ENCODE assay signal across 15 cellular contexts in the genomic region with DNA sequence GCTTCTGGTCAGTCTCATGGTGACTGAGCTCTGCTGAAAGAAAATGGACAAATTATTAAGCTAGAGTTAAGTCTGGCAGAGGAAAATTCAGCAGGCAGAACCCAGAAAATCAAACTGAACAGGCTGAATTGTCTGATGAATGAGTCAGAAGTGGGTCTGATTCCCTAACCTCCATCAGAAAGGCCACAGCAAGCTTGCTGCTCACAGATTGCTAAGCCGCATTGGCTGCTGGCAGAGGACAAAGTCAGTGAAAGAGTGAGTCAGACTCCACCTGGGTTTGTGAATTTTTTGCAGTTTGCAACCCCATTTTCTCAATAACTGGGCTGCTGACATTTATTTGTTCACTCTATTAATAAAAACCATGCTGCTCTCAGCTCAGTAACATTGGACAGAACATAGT.
DNase-seq lines count a peak whose midpoint lies in the region; ATAC-seq and TF ChIP-seq lines count a peak whose summit lies in the region.
"Had no signal": no experiment of that assay in that cellular context is flagged by ENCODE, and none has a peak within 500 bp of the region (broad histone marks: within the 10 kb centered on the region; RNA-seq: fewer than 3 reads in every experiment).

No MANE protein-coding gene starts in this region.

- TF ChIP-seq EP300 in sigmoid colon (IDR thresholded peaks at IDR 0.05) (no peak), gastroesophageal sphincter (IDR thresholded peaks at IDR 0.05) (no peak)

- no peaks in the 10 kb centered on the region for H3K27me3 ChIP-seq in AG04450 (ENCODE audit: control insufficient read depth, insufficient read depth, low read length)
- H3K27me3 ChIP-seq in sigmoid colon, result no peaks in the 10 kb centered on the region
- no peaks in the 10 kb centered on the region for H3K27me3 ChIP-seq in gastroesophageal sphincter
- H3K27me3 ChIP-seq: BE2C had no signal

- H3K4me1 ChIP-seq in sigmoid colon (no peaks in the 10 kb centered on the region), gastroesophageal sphincter (no peaks in the 10 kb centered on the region)
- H3K4me1 ChIP-seq: BE2C had no signal

- no peak overlapping the region for H3K4me3 ChIP-seq in AG04450 (ENCODE audit: low read depth, low read length)
- H3K4me3 ChIP-seq in sigmoid colon, result no peak overlapping the region
- H3K4me3 ChIP-seq in gastroesophageal sphincter, result no peak overlapping the region
- H3K4me3 ChIP-seq: skin epidermis had no signal

- ATAC-seq in GM19467 (IDR thresholded peaks at IDR 0.05; ENCODE audit: unreplicated experiment) (no peak), gastroesophageal sphincter (no peak)
- ATAC-seq: activated CD8-positive, alpha-beta T cell treated with anti-CD3 and anti-CD28 coated beads for 36 hours had no signal

- TF ChIP-seq POLR2A in sigmoid colon (IDR thresholded peaks at IDR 0.05) (no peak), gastroesophageal sphincter (IDR thresholded peaks at IDR 0.05) (no peak)

- WGBS in sigmoid colon, 2 donors, result 82 to 89% methylated on average over 1 of the region's 1 CpG
- WGBS in gastroesophageal sphincter (ENCODE audit: low coverage in 1 of 2), 2 donors, result 14 to 63% methylated on average over 1 of the region's 1 CpG

- CTCF ChIA-PET in AG04450 (lab: Charles Lee), result interaction anchor here (0.7 kb wide), 1 partner anchor 19 kb away, joined by 3 read pairs; no protein-coding TSS in a partner anchor

- H3K36me3 ChIP-seq in sigmoid colon, result no peaks in the 10 kb centered on the region
- no peaks in the 10 kb centered on the region for H3K36me3 ChIP-seq in gastroesophageal sphincter
- H3K36me3 ChIP-seq: BE2C had no signal

- intact Hi-C loops in sigmoid colon (cut with DNase I), result no loop called here

- TF ChIP-seq CTCF in AG04450 (IDR thresholded peaks at IDR 0.05; ENCODE audit: low read depth, low read length), result no peak
- no peak for TF ChIP-seq CTCF in sigmoid colon (IDR thresholded peaks at IDR 0.05)
- TF ChIP-seq CTCF in gastroesophageal sphincter (IDR thresholded peaks at IDR 0.05), result no peak

- no peaks in the 10 kb centered on the region for H3K9me3 ChIP-seq in AG04450 (ENCODE audit: control insufficient read depth, insufficient read depth, low read length)
- no peaks in the 10 kb centered on the region for H3K9me3 ChIP-seq in sigmoid colon
- no peaks in the 10 kb centered on the region for H3K9me3 ChIP-seq in gastroesophageal sphincter
- H3K9me3 ChIP-seq: BE2C had no signal

- DNase-seq in AG04450 (ENCODE audit: low read depth, low spot score), result peak; percentile 68
- peak; percentile 82 for DNase-seq in HPDE6-E6E7 (ENCODE audit: extremely low spot score)
- peak; percentile 92 for DNase-seq in astrocyte of the hippocampus (ENCODE audit: low read depth, low spot score)
- peak; percentile 96 for DNase-seq in iris pigment epithelial cell (ENCODE audit: low read depth)
- DNase-seq in cerebellum (ENCODE audit: low spot score), result no peak
- no peak for DNase-seq in sigmoid colon
- DNase-seq: activated CD8-positive, alpha-beta T cell treated with anti-CD3 and anti-CD28 coated beads for 36 hours; activated naive CD4-positive, alpha-beta T cell treated with anti-CD3 and anti-CD28 coated beads, Interleukin-2, amount 50 U/mL, for 16 hours; BE2C; dermis blood vessel endothelial cell; NCI-H1694; trophoblast cell had no signal

- H3K27ac ChIP-seq in AG04450 (ENCODE audit: low read depth, low read length) (no peak overlapping the region), sigmoid colon (no peak overlapping the region), gastroesophageal sphincter (no peak overlapping the region)

- POLR2A ChIA-PET in AG04450 (lab: Yijun Ruan, JAX), result no interaction called here

Comparison
In these comparisons a context has a peak if more than half of its experiments do, and no peak if none do; other contexts are left out.
1. DNase-seq: peak in AG04450 (single experiment), HPDE6-E6E7 (single experiment), astrocyte of the hippocampus (single experiment) and iris pigment epithelial cell (single experiment); none in cerebellum (single experiment) and sigmoid colon (single experiment).